In the genomic region with DNA sequence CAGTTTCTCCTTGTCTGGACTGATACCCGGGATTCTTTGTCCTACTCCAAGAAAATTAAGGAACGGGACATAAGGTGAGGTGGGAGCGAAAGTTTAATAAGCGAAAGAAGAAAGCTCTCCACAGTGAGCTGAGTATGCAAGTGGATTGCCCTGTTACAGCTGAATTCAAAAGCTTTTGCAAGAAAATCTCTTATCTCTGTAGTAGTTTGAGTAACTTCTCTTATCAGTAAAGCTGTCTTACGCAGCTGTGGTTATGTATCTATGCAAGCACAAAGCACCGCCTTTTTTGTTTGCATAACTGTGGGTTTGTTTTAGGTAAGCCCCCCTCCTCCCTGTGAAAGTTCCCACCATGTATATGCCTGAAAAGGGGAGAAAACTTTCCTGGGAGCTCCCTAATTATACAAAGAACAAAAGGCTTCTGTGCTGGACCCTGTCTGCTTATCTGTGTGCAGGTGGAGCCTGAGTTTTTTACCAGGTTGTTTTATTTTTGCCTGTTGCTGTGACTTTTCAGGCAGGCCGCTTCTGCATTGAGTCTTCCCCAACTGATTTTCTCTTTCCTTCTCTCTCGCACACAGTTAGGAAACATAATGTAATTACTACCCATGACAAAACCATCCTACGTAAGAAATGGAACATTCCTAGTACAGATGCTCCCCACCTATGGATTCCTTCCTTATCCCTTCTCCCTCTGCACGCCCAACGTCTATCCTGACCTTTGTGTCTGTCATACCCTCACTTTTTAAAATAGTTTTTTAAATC, we compare ENCODE assay signal across 10 cellular contexts. TPM values are rescaled to one million over a fixed set of nuclear protein-coding genes. Genes with fewer than 3 reads are reported as not detected.
A peak's percentile ranks its signal among the peaks of the same experiment; 100 is the strongest.
DNase-seq lines count a peak whose midpoint lies in the region; ATAC-seq and TF ChIP-seq lines count a peak whose summit lies in the region.
"Had no signal": no experiment of that assay in that cellular context is flagged by ENCODE, and none has a peak within 500 bp of the region (broad histone marks: within the 10 kb centered on the region; RNA-seq: fewer than 3 reads in every experiment).

No MANE protein-coding gene starts in this region.

- H3K79me2 ChIP-seq in GM23248 (ENCODE audit: insufficient read depth) (no peaks in the 10 kb centered on the region), osteoblast (ENCODE audit: insufficient read depth, low read length) (no peaks in the 10 kb centered on the region)

- no peaks in the 10 kb centered on the region for H3K36me3 ChIP-seq in GM23248 (ENCODE audit: low read depth)
- no peaks in the 10 kb centered on the region for H3K36me3 ChIP-seq in esophagus squamous epithelium
- no peaks in the 10 kb centered on the region for H3K36me3 ChIP-seq in osteoblast (ENCODE audit: insufficient read depth, low read length)
- H3K36me3 ChIP-seq in thyroid gland: no peaks in the 10 kb centered on the region
- H3K36me3 ChIP-seq: colonic mucosa had no signal

- H3K27me3 ChIP-seq in GM23248 (replicated peaks; ENCODE audit: insufficient read depth) (peaks cover 44% of the 10 kb centered on the region), esophagus squamous epithelium (peaks cover 0 to 28% (median 0%) of the 10 kb centered on the region in 4 donors), osteoblast (ENCODE audit: insufficient read depth, low read length) (peaks cover 52% of the 10 kb centered on the region), thyroid gland (no peaks in the 10 kb centered on the region)

- H3K4me1 ChIP-seq in GM23248 (ENCODE audit: insufficient read depth): no peaks in the 10 kb centered on the region
- H3K4me1 ChIP-seq in esophagus squamous epithelium: peaks cover 0 to 51% (median 8%) of the 10 kb centered on the region in 3 donors
- peaks cover 3% of the 10 kb centered on the region for H3K4me1 ChIP-seq in osteoblast (ENCODE audit: insufficient read depth, low read length)
- H3K4me1 ChIP-seq in thyroid gland: no peaks in the 10 kb centered on the region
- H3K4me1 ChIP-seq: colonic mucosa had no signal

- H2AFZ ChIP-seq in GM23248 (no peak overlapping the region), osteoblast (ENCODE audit: low read length) (no peak overlapping the region)

- H3K9me2 ChIP-seq in GM23248 (ENCODE audit: insufficient read depth): no peaks in the 10 kb centered on the region

- H3K27ac ChIP-seq in GM23248: no peak overlapping the region
- H3K27ac ChIP-seq in esophagus squamous epithelium: peak overlapping the region in 2 of 4 donors; percentile 59 to 81
- no peak overlapping the region for H3K27ac ChIP-seq in osteoblast (ENCODE audit: low read depth, low read length)
- H3K27ac ChIP-seq in thyroid gland: no peak overlapping the region

- no peaks in the 10 kb centered on the region for H3F3A ChIP-seq in GM23248 (ENCODE audit: insufficient read depth)

- intact Hi-C loops in esophagus squamous epithelium (cut with DNase I): no loop called here
- intact Hi-C loops in thyroid gland (cut with DNase I): no loop called here

- no peak for ATAC-seq in HG03175 (IDR thresholded peaks at IDR 0.05; ENCODE audit: unreplicated experiment)

- no peak for TF ChIP-seq CTCF in esophagus squamous epithelium (IDR thresholded peaks at IDR 0.05)
- no peak for TF ChIP-seq CTCF in osteoblast (IDR thresholded peaks at IDR 0.05; ENCODE audit: extremely low read depth, low read depth, low read length)
- TF ChIP-seq CTCF in thyroid gland (IDR thresholded peaks at IDR 0.05): no peak

- WGBS in GM23248 (ENCODE audit: low coverage in 1 of 2, low lambda C conversion rate in 2 of 2, missing lambda C conversion rate in 2 of 2), 2 experiments: 52 to 58% methylated on average over 11 of the region's 11 CpGs
- WGBS in esophagus squamous epithelium, 2 donors: 50% methylated on average over 11 of the region's 11 CpGs
- WGBS in thyroid gland, 2 donors: 63% methylated on average over 11 of the region's 11 CpGs

- DNase-seq in GM23248 (no peak), SW480 (ENCODE audit: low spot score) (peak; percentile 28), esophagus squamous epithelium (lab: John Stamatoyannopoulos, UW) (no peak), osteoblast (ENCODE audit: insufficient read length, low spot score, missing footprints) (no peak), thyroid gland (no peak), ACHN (no peak), RKO (ENCODE audit: low spot score) (no peak)
- DNase-seq: colonic mucosa, GDM1 had no signal

- no peaks in the 10 kb centered on the region for H4K20me1 ChIP-seq in GM23248 (ENCODE audit: insufficient read depth)
- no peaks in the 10 kb centered on the region for H4K20me1 ChIP-seq in osteoblast (ENCODE audit: insufficient read depth, low read length)

- in situ Hi-C loops in GM23248 (cut with MboI) (loop anchor here (25.0 kb wide), 1 partner anchor 246 kb away; no protein-coding TSS in a partner anchor), ACHN (cut with HindIII; ENCODE audit: low pct_ligation_motif_present, low pct_unique_long_range_greater_than_20kb, low sequenced_read_pairs) (no loop called here)

- peak overlapping the region; percentile 59; the same call in 1 of the 2 replicates for H3K4me3 ChIP-seq in GM23248
- H3K4me3 ChIP-seq in esophagus squamous epithelium: peak overlapping the region in 3 of 4 donors; percentile 39 to 68 (median 55)
- H3K4me3 ChIP-seq in osteoblast (ENCODE audit: insufficient read depth, low read length): peak overlapping the region; percentile 61
- no peak overlapping the region for H3K4me3 ChIP-seq in thyroid gland (replicated peaks in 1 of 3)

- H3K9me3 ChIP-seq in GM23248 (ENCODE audit: low read depth): no peaks in the 10 kb centered on the region
- H3K9me3 ChIP-seq in esophagus squamous epithelium: no peaks in the 10 kb centered on the region
- H3K9me3 ChIP-seq in osteoblast (ENCODE audit: low read depth, low read length): no peaks in the 10 kb centered on the region
- no peaks in the 10 kb centered on the region for H3K9me3 ChIP-seq in thyroid gland
- H3K9me3 ChIP-seq: colonic mucosa had no signal

- TF ChIP-seq POLR2A in esophagus squamous epithelium (IDR thresholded peaks at IDR 0.05): no peak
- no peak for TF ChIP-seq POLR2A in thyroid gland (IDR thresholded peaks at IDR 0.05)

- H3K9ac ChIP-seq in GM23248: no peak overlapping the region

- peak overlapping the region; percentile 67 for H3K4me2 ChIP-seq in GM23248 (ENCODE audit: unreplicated experiment)
- peak overlapping the region; percentile 85 for H3K4me2 ChIP-seq in osteoblast (ENCODE audit: insufficient read depth, low read length)

RNA-seq across cellular contexts. Expression of a gene that starts 0.8 kb away (rescaled TPM):
- not detected in 2 replicates for total RNA-seq in GM23248 (2014; rRNA removed; shearing (Covaris generic))
- polyA plus RNA-seq in GM23248 (2016; fragmentation: Nextera tagmentation; extraction: Ambion mirVana): not detected in 2 replicates
- total RNA-seq in esophagus squamous epithelium: 1 to 10 TPM in 2 of 4 donors, under 1 TPM in 1, not detected in 1; 0.13 to 1.3 (median 1.1) TPM
- not detected in 2 replicates for total RNA-seq in osteoblast
- total RNA-seq in thyroid gland: 1 to 10 TPM in 1 of 4 donors, under 1 TPM in 3; 0.34 to 1.1 (median 0.59) TPM

RNA-seq across cellular contexts. Expression of a gene that starts 14.1 kb away (rescaled TPM):
- not detected in 2 replicates for total RNA-seq in GM23248 (2014; rRNA removed; shearing (Covaris generic))
- polyA plus RNA-seq in GM23248 (2016; fragmentation: Nextera tagmentation; extraction: Ambion mirVana): not detected in 2 replicates
- not detected for total RNA-seq in esophagus squamous epithelium
- under 0.01 TPM in 1 of 2 replicates, not detected in the other for total RNA-seq in osteoblast
- total RNA-seq in thyroid gland: under 1 TPM in 1 of 4 donors, not detected in 3; 0.94 TPM

RNA-seq across cellular contexts. Expression of a gene that starts 44.8 kb away (rescaled TPM):
- total RNA-seq in GM23248 (2014; rRNA removed; shearing (Covaris generic)): 0.65 and 3.2 TPM in 2 replicates
- polyA plus RNA-seq in GM23248 (2016; fragmentation: Nextera tagmentation; extraction: Ambion mirVana): 0.84 and 1.2 TPM in 2 replicates
- total RNA-seq in esophagus squamous epithelium: 10 to 100 TPM in 2 of 4 donors, 1 to 10 TPM in 2; 3.9 to 32.6 (median 11.7) TPM
- total RNA-seq in osteoblast: 18.9 and 26.1 TPM in 2 replicates
- total RNA-seq in thyroid gland: 10 to 100 TPM; 23.5 to 53.6 (median 39.8) TPM

Comparison
In these comparisons a context has a peak if more than half of its experiments do, and no peak if none do; other contexts are left out.
1. H3K4me3 ChIP-seq: peak in GM23248 (single experiment), esophagus squamous epithelium (3 of 4) and osteoblast (single experiment); none in thyroid gland (0 of 3).